ENCODE assay signal across 11 cellular contexts in genomic region chr3:170258105-170258487, GRCh38. TPM values are rescaled to one million over a fixed set of nuclear protein-coding genes. Genes with fewer than 3 reads are reported as not detected.
DNase-seq lines count a peak whose midpoint lies in the region; ATAC-seq, FAIRE-seq and TF ChIP-seq lines count a peak whose summit lies in the region.
"Had no signal": no experiment of that assay in that cellular context is flagged by ENCODE, and none has a peak within 500 bp of the region (broad histone marks: within the 10 kb centered on the region; RNA-seq: fewer than 3 reads in every experiment).

No MANE protein-coding gene starts in this region.

- ATAC-seq in HG03139 (IDR thresholded peaks at IDR 0.05; ENCODE audit: unreplicated experiment): peak; percentile 22
- ATAC-seq: pancreas had no signal

- no peak for TF ChIP-seq POLR2A in breast epithelium (IDR thresholded peaks at IDR 0.05)

- H3K27ac Mint-ChIP-seq in MCF 10A (ENCODE audit: low read depth, unreplicated experiment): peak overlapping the region; percentile 77
- H3K27ac Mint-ChIP-seq in activated T-helper 2 cell treated with anti-CD3 and anti-CD28 coated beads, Interferon-gamma antibody, Interleukin-2, Interleukin-4, amounts not matched to agents 10 μg/mL and 5 μg/mL and 100 μg/mL, durations not matched to agents 14 hours and 24 hours and 36 hours: peak overlapping the region; percentile 80

- H3K36me3 Mint-ChIP-seq in MCF 10A (ENCODE audit: insufficient read depth, unreplicated experiment): peaks cover 26% of the 10 kb centered on the region
- H3K36me3 Mint-ChIP-seq in activated T-helper 2 cell treated with anti-CD3 and anti-CD28 coated beads, Interferon-gamma antibody, Interleukin-2, Interleukin-4, amounts not matched to agents 10 μg/mL and 5 μg/mL and 100 μg/mL, durations not matched to agents 14 hours and 24 hours and 36 hours (ENCODE audit: low read depth): peaks cover 51% of the 10 kb centered on the region

- intact Hi-C loops in MCF 10A (cut with micrococcal nuclease): loop anchor here (10.0 kb wide), 1 partner anchor 73 kb away; the partner anchor contains the start of gene PHC3
- intact Hi-C loops in breast epithelium (cut with DNase I; ENCODE audit: low total_unique reads): no loop called here
- intact Hi-C loops in activated T-helper 2 cell treated with anti-CD3 and anti-CD28 coated beads, Interferon-gamma antibody, Interleukin-2, Interleukin-4, amounts not matched to agents 10 μg/mL and 5 μg/mL and 100 μg/mL, durations not matched to agents 14 hours and 24 hours and 36 hours (cut with micrococcal nuclease): loop anchor here (1.0 to 5.0 kb wide), 3 partner anchors 19 to 201 kb away; no protein-coding TSS in a partner anchor

- BruUV-seq in MCF 10A (replicated peaks; lab: Mats Ljungman, UMichigan): no TSS peak

- DNase-seq in MCF 10A (ENCODE audit: unreplicated experiment): no peak
- no peak for DNase-seq in breast epithelium (ENCODE audit: low spot score in 2 of 2)
- DNase-seq in activated T-helper 2 cell treated with anti-CD3 and anti-CD28 coated beads, Interferon-gamma antibody, Interleukin-2, Interleukin-4, amounts not matched to agents 10 μg/mL and 5 μg/mL and 100 μg/mL, durations not matched to agents 14 hours and 24 hours and 36 hours (ENCODE audit: low spot score): no peak
- no peak for DNase-seq in SHP77 treated with DMSO at 0.1 percent for 48 hours (lab: John Stamatoyannopoulos, UW)
- no peak for DNase-seq in mucosa of gallbladder (ENCODE audit: low spot score)
- no peak for DNase-seq in small intestine
- no peak for DNase-seq in SIG-M5 treated with dmso at 0.1 percent for 504 hours (lab: John Stamatoyannopoulos, UW; ENCODE audit: unreplicated experiment)
- DNase-seq: pancreas, T1000 had no signal

- peaks cover 14% of the 10 kb centered on the region for H3K4me1 Mint-ChIP-seq in MCF 10A (ENCODE audit: insufficient read depth, unreplicated experiment)
- peaks cover 37% of the 10 kb centered on the region for H3K4me1 Mint-ChIP-seq in activated T-helper 2 cell treated with anti-CD3 and anti-CD28 coated beads, Interferon-gamma antibody, Interleukin-2, Interleukin-4, amounts not matched to agents 10 μg/mL and 5 μg/mL and 100 μg/mL, durations not matched to agents 14 hours and 24 hours and 36 hours (ENCODE audit: low read depth)

- H3K4me3 ChIP-seq in breast epithelium (no peak overlapping the region), small intestine (ENCODE audit: low read depth in 1 of 2, low read length in 2 of 2) (no peak overlapping the region)
- H3K4me3 ChIP-seq: HAP-1, pancreas had no signal

- no peak for TF ChIP-seq CTCF in MCF 10A (IDR thresholded peaks at IDR 0.05; ENCODE audit: unreplicated experiment)
- TF ChIP-seq CTCF in breast epithelium (IDR thresholded peaks at IDR 0.05): no peak

- H3K9me3 ChIP-seq in breast epithelium: no peaks in the 10 kb centered on the region
- no peaks in the 10 kb centered on the region for H3K9me3 ChIP-seq in small intestine (ENCODE audit: control insufficient read depth, low read depth)
- H3K9me3 ChIP-seq: HAP-1, pancreas had no signal

- CTCF ChIA-PET in MCF 10A (lab: Yijun Ruan, JAX): interaction anchor here (0.6 to 1.1 kb wide), 4 partner anchors 12 to 1270 kb away, joined by 3 to 5 read pairs (median 3); no protein-coding TSS in a partner anchor

- H3K36me3 ChIP-seq in breast epithelium (no peaks in the 10 kb centered on the region), small intestine (ENCODE audit: control insufficient read depth in 2 of 2, insufficient read depth in 2 of 2, low read length in 2 of 2) (peaks cover 0 to 5% of the 10 kb centered on the region in 2 donors)
- H3K36me3 ChIP-seq: pancreas had no signal

- POLR2A ChIA-PET in MCF 10A (lab: Yijun Ruan, JAX): interaction anchor here (1.0 to 1.8 kb wide), 3 partner anchors 24 to 76 kb away, joined by 3 to 18 read pairs (median 6); partner anchors contain the start of gene PHC3

- peak overlapping the region; percentile 13 for H3K4me3 Mint-ChIP-seq in MCF 10A (ENCODE audit: unreplicated experiment)
- H3K4me3 Mint-ChIP-seq in activated T-helper 2 cell treated with anti-CD3 and anti-CD28 coated beads, Interferon-gamma antibody, Interleukin-2, Interleukin-4, amounts not matched to agents 10 μg/mL and 5 μg/mL and 100 μg/mL, durations not matched to agents 14 hours and 24 hours and 36 hours (ENCODE audit: low read depth): no peak overlapping the region

- 82 to 93% (median 88%) methylated on average over 3 of the region's 3 CpGs for WGBS in small intestine, 3 donors

- peaks cover 8% of the 10 kb centered on the region for H3K9me3 Mint-ChIP-seq in MCF 10A (ENCODE audit: unreplicated experiment)
- peaks cover 16% of the 10 kb centered on the region for H3K9me3 Mint-ChIP-seq in activated T-helper 2 cell treated with anti-CD3 and anti-CD28 coated beads, Interferon-gamma antibody, Interleukin-2, Interleukin-4, amounts not matched to agents 10 μg/mL and 5 μg/mL and 100 μg/mL, durations not matched to agents 14 hours and 24 hours and 36 hours

- no peaks in the 10 kb centered on the region for H3K27me3 ChIP-seq in breast epithelium
- H3K27me3 ChIP-seq in small intestine (ENCODE audit: control insufficient read depth in 2 of 2, insufficient read depth in 2 of 2, low read length in 2 of 2): no peaks in the 10 kb centered on the region
- H3K27me3 ChIP-seq: pancreas had no signal

- no peak for FAIRE-seq in small intestine (lab: Jason Lieb, UNC)
- FAIRE-seq: pancreas had no signal

- H3K4me1 ChIP-seq in breast epithelium (no peaks in the 10 kb centered on the region), small intestine (ENCODE audit: control insufficient read depth in 2 of 2, insufficient read depth in 1 of 2, low read depth in 1 of 2, low read length in 1 of 2) (no peaks in the 10 kb centered on the region)
- H3K4me1 ChIP-seq: HAP-1, pancreas had no signal

- H3K27me3 Mint-ChIP-seq in MCF 10A (ENCODE audit: insufficient read depth, unreplicated experiment): no peaks in the 10 kb centered on the region
- H3K27me3 Mint-ChIP-seq in activated T-helper 2 cell treated with anti-CD3 and anti-CD28 coated beads, Interferon-gamma antibody, Interleukin-2, Interleukin-4, amounts not matched to agents 10 μg/mL and 5 μg/mL and 100 μg/mL, durations not matched to agents 14 hours and 24 hours and 36 hours (ENCODE audit: low read depth): no peaks in the 10 kb centered on the region

- no peak overlapping the region for H3K27ac ChIP-seq in breast epithelium
- H3K27ac ChIP-seq in small intestine (ENCODE audit: low read depth in 1 of 2, low read length in 1 of 2): no peak overlapping the region
- H3K27ac ChIP-seq: pancreas had no signal

RNA-seq across cellular contexts. Expression of gene PRKCI, which starts 35.9 kb away (rescaled TPM):
- total RNA-seq in MCF 10A (2022): 46.3 and 62.8 TPM in 2 replicates
- 10 to 100 TPM; 19.4 to 68.3 (median 61.9) TPM for total RNA-seq in breast epithelium
- 24.7 and 32.4 TPM in 2 replicates for total RNA-seq in activated T-helper 2 cell treated with anti-CD3 and anti-CD28 coated beads, Interferon-gamma antibody, Interleukin-2, Interleukin-4, amounts not matched to agents 10 μg/mL and 5 μg/mL and 100 μg/mL, durations not matched to agents 14 hours and 24 hours and 36 hours
- total RNA-seq in mucosa of gallbladder: 25.2 TPM
- polyA plus RNA-seq in small intestine: 10 to 100 TPM; 13.2 to 15.6 (median 13.9) TPM
